ENCODE assay signal across 14 cellular contexts in genomic region chr13:52399708-52400107, GRCh38. TPM values are rescaled to one million over a fixed set of nuclear protein-coding genes. Genes with fewer than 3 reads are reported as not detected.
DNase-seq lines count a peak whose midpoint lies in the region; ATAC-seq, FAIRE-seq and TF ChIP-seq lines count a peak whose summit lies in the region.
"Had no signal": no experiment of that assay in that cellular context is flagged by ENCODE, and none has a peak within 500 bp of the region (broad histone marks: within the 10 kb centered on the region; RNA-seq: fewer than 3 reads in every experiment).

No MANE protein-coding gene starts in this region.

- intact Hi-C loops in GM12878 (cut with micrococcal nuclease; ENCODE audit: unreplicated experiment) (no loop called here), left ventricle myocardium inferior (cut with micrococcal nuclease) (no loop called here)

- H3F3A ChIP-seq in GM23248 (ENCODE audit: insufficient read depth), result no peaks in the 10 kb centered on the region

- H3K36me3 Mint-ChIP-seq in mesothelial cell of epicardium, result no peaks in the 10 kb centered on the region

- H3K27ac ChIP-seq in A549 (no peak overlapping the region), GM23248 (no peak overlapping the region), GM12878 (ENCODE audit: control insufficient read depth, insufficient read depth) (no peak overlapping the region), left ventricle myocardium inferior (replicated peaks) (no peak overlapping the region)
- H3K27ac ChIP-seq: esophagus squamous epithelium, uterus had no signal

- TF ChIP-seq CTCF in A549 (IDR thresholded peaks at IDR 0.05) (peak; percentile 17; the same call in 1 of the 3 replicates), GM12878 (IDR thresholded peaks at IDR 0.05 in 2 of 3, conservative IDR thresholded peaks at IDR 0.05 in 1 of 3; ENCODE audit: control insufficient read depth in 2 of 3, extremely low read depth in 1 of 3, insufficient read depth in 1 of 3, low read depth in 3 of 3, low read length in 3 of 3) (peak in 1 of 3 experiments; percentile 20; a peak in 1 of 6 replicates), left ventricle myocardium inferior (IDR thresholded peaks at IDR 0.05; ENCODE audit: borderline replicate concordance) (peak; percentile 42), mesothelial cell of epicardium (IDR thresholded peaks at IDR 0.05; ENCODE audit: unreplicated experiment) (no peak)

- H4K20me1 ChIP-seq in GM23248 (ENCODE audit: insufficient read depth), result no peaks in the 10 kb centered on the region
- H4K20me1 ChIP-seq in GM12878 (ENCODE audit: control insufficient read depth, insufficient read depth), result no peaks in the 10 kb centered on the region

- ATAC-seq in A549, result peak in 1 of 2 experiments; percentile 75; a peak in 3 of 6 replicates
- ATAC-seq in GM12878, result peak; percentile 52; the same call in 2 of the 3 replicates
- no peak for ATAC-seq in GM18520 (IDR thresholded peaks at IDR 0.05; ENCODE audit: unreplicated experiment)

- SMC1A ChIA-PET in GM12878 (lab: Charles Lee; ENCODE audit: uncharacterized antibody, unreplicated experiment), result no interaction called here

- TF ChIP-seq RAD21 in A549 (conservative IDR thresholded peaks at IDR 0.05 in 1 of 2, IDR thresholded peaks at IDR 0.05 in 1 of 2), result peak; percentile 25 to 40; a peak in 3 of 5 replicates
- TF ChIP-seq RAD21 in GM12878 (IDR thresholded peaks at IDR 0.05; ENCODE audit: insufficient read depth, low read depth, low read length), result no peak

- in situ Hi-C loops in GM23248 (cut with MboI), result no loop called here
- in situ Hi-C loops in GM12878 (cut with MboI), result no loop called here

- H3K9me3 Mint-ChIP-seq in mesothelial cell of epicardium, result no peaks in the 10 kb centered on the region

- RAD21 ChIA-PET in GM12878 (lab: Charles Lee; ENCODE audit: unreplicated experiment), result no interaction called here

- H3K9ac ChIP-seq in GM23248, result no peak overlapping the region
- no peak overlapping the region for H3K9ac ChIP-seq in GM12878 (ENCODE audit: control insufficient read depth, insufficient read depth, low read length)

- H3K27me3 ChIP-seq in GM23248 (replicated peaks; ENCODE audit: insufficient read depth) (no peaks in the 10 kb centered on the region), GM12878 (replicated peaks in 1 of 2; ENCODE audit: control insufficient read depth in 2 of 2, insufficient read depth in 2 of 2, low read length in 1 of 2) (no peaks in the 10 kb centered on the region; a peak in 2 of 4 replicates), left ventricle myocardium inferior (ENCODE audit: low read depth) (no peaks in the 10 kb centered on the region)
- H3K27me3 ChIP-seq: esophagus squamous epithelium, uterus had no signal

- TF ChIP-seq POLR2A in A549 (IDR thresholded peaks at IDR 0.05; ENCODE audit: low read length) (no peak), GM12878 (IDR thresholded peaks at IDR 0.05; ENCODE audit: low read depth, low read length) (no peak)

- CTCF ChIA-PET in A549 (lab: Yijun Ruan, JAX) (interaction anchor here (0.5 to 1.7 kb wide), 3 partner anchors 17 to 51 kb away, joined by 3 to 5 read pairs (median 4); no protein-coding TSS in a partner anchor), GM12878 (lab: Yijun Ruan, JAX) (interaction anchor here (0.6 to 0.7 kb wide), 2 partner anchors 29 to 34 kb away, joined by 3 to 4 read pairs; no protein-coding TSS in a partner anchor)

- no peaks in the 10 kb centered on the region for H3K9me2 ChIP-seq in GM23248 (ENCODE audit: insufficient read depth)

- DNase-seq in A549 (ENCODE audit: low read depth in 1 of 2, low spot score in 1 of 2), result peak in 1 of 2 experiments; percentile 46
- DNase-seq in GM23248, result peak; percentile 19
- no peak for DNase-seq in GM12878 (ENCODE audit: low read depth, low spot score)
- DNase-seq in left ventricle myocardium inferior, result no peak
- no peak for DNase-seq in ureter (ENCODE audit: low spot score)
- no peak for DNase-seq in mesothelial cell of epicardium (ENCODE audit: low spot score in 2 of 2, unreplicated experiment in 2 of 2)
- no peak for DNase-seq in COLO829 (ENCODE audit: low spot score)
- DNase-seq: activated naive CD4-positive, alpha-beta T cell; esophagus squamous epithelium; GOT3; NCI-H1048; stimulated activated CD4-positive, alpha-beta T cell treated with anti-CD3 and anti-CD28 coated beads, Interleukin-2, amount 100 ng/mL, for 24 hours; uterus had no signal

- no peaks in the 10 kb centered on the region for H3K4me1 Mint-ChIP-seq in mesothelial cell of epicardium

- H3K4me3 Mint-ChIP-seq in mesothelial cell of epicardium, result no peak overlapping the region

- BruUV-seq in GM12878 (replicated peaks; lab: Mats Ljungman, UMichigan), result no TSS peak

- TF ChIP-seq EP300 in A549 (IDR thresholded peaks at IDR 0.05) (no peak), GM12878 (IDR thresholded peaks at IDR 0.05; ENCODE audit: borderline replicate concordance in 1 of 2, control insufficient read depth in 1 of 2, low read depth in 2 of 2, low read length in 2 of 2) (no peak)

- H3K27me3 Mint-ChIP-seq in mesothelial cell of epicardium (ENCODE audit: low read depth), result peaks cover 44% of the 10 kb centered on the region

- H3K4me1 ChIP-seq in A549 (peaks cover 4% of the 10 kb centered on the region; the same call in 2 of the 3 replicates), GM23248 (ENCODE audit: insufficient read depth) (peaks cover 5% of the 10 kb centered on the region; the same call in 1 of the 2 replicates), GM12878 (ENCODE audit: control insufficient read depth, insufficient read depth, low read length) (no peaks in the 10 kb centered on the region), left ventricle myocardium inferior (peaks cover 60% of the 10 kb centered on the region)
- H3K4me1 ChIP-seq: uterus had no signal

- WGBS in A549 (ENCODE audit: missing lambda C conversion rate), result 78% methylated on average over 1 of the region's 1 CpG
- WGBS in GM23248 (ENCODE audit: low coverage in 1 of 2, low lambda C conversion rate in 2 of 2, missing lambda C conversion rate in 2 of 2), 2 experiments, result 100% methylated on average over 1 of the region's 1 CpG
- WGBS in GM12878 (ENCODE audit: insufficient coverage, insufficient replicate concordance, low lambda C conversion rate, missing lambda C conversion rate), result 100% methylated on average over 1 of the region's 1 CpG

- H3K79me2 ChIP-seq in GM23248 (ENCODE audit: insufficient read depth), result peaks cover 9% of the 10 kb centered on the region
- no peaks in the 10 kb centered on the region for H3K79me2 ChIP-seq in GM12878 (ENCODE audit: control insufficient read depth, insufficient read depth, low read length)

- H2AFZ ChIP-seq in GM23248, result no peak overlapping the region
- no peak overlapping the region for H2AFZ ChIP-seq in GM12878 (ENCODE audit: control insufficient read depth, low read depth, low read length)

- FAIRE-seq in A549 (lab: Jason Lieb, UNC) (no peak), GM12878 (lab: Jason Lieb, UNC) (no peak)

- H3K9me3 ChIP-seq in A549 (no peaks in the 10 kb centered on the region), GM23248 (ENCODE audit: low read depth) (no peaks in the 10 kb centered on the region), GM12878 (replicated peaks; ENCODE audit: control insufficient read depth, insufficient read depth, low read length) (no peaks in the 10 kb centered on the region), left ventricle myocardium inferior (replicated peaks) (no peaks in the 10 kb centered on the region)
- H3K9me3 ChIP-seq: esophagus squamous epithelium, uterus had no signal

- no peak overlapping the region for H3K4me3 ChIP-seq in A549
- H3K4me3 ChIP-seq in GM23248, result no peak overlapping the region
- H3K4me3 ChIP-seq in GM12878, result no peak overlapping the region
- no peak overlapping the region for H3K4me3 ChIP-seq in left ventricle myocardium inferior
- H3K4me3 ChIP-seq: esophagus squamous epithelium, uterus had no signal

- H3K36me3 ChIP-seq in GM23248 (ENCODE audit: low read depth), result no peaks in the 10 kb centered on the region; the same call in 1 of the 2 replicates
- no peaks in the 10 kb centered on the region for H3K36me3 ChIP-seq in GM12878 (ENCODE audit: control insufficient read depth in 2 of 2, insufficient read depth in 2 of 2, low read length in 1 of 2)
- H3K36me3 ChIP-seq in left ventricle myocardium inferior, result peaks cover 10% of the 10 kb centered on the region
- H3K36me3 ChIP-seq: esophagus squamous epithelium, uterus had no signal

- H3K27ac Mint-ChIP-seq in mesothelial cell of epicardium, result no peak overlapping the region

- H3K4me2 ChIP-seq in A549 (no peak overlapping the region), GM23248 (ENCODE audit: unreplicated experiment) (no peak overlapping the region), GM12878 (ENCODE audit: control insufficient read depth, insufficient read depth) (no peak overlapping the region)

- POLR2A ChIA-PET in A549 (lab: Yijun Ruan, JAX), result no interaction called here
- POLR2A ChIA-PET in GM12878 (lab: Charles Lee), result no interaction called here

RNA-seq across cellular contexts. Expression of gene THSD1, which starts 6.3 kb away (rescaled TPM):
- polyA plus RNA-seq in A549 (2011; rRNA removed) (5.4 and 5.9 TPM in 2 replicates), A549 (2017; fragmentation: RNase III; extraction: RNeasy Plus Mini Kit Qiagen cat#74134 plus additional on column Dnase treatment) (6.1 to 8.3 TPM (median 6.5 TPM) in 3 replicates), GM23248 (2016; fragmentation: Nextera tagmentation; extraction: Ambion mirVana) (11.5 and 12.0 TPM in 2 replicates), GM12878 (2011; rRNA removed) (0.07 and 0.12 TPM in 2 replicates), GM12878 (2014; fragmentation: Illumina TruSeq; extraction: Trizol) (0.04 TPM in 1 of 2 replicates, not detected in the other), GM12878 (2014; fragmentation: Nextera tagmentation; extraction: Ambion mirVana) (under 1 TPM; 0.03 to 0.04 TPM), GM12878 (2014; rRNA removed) (0.09 and 0.20 TPM in 2 replicates), GM12878 (2016; fragmentation: Nextera tagmentation; extraction: Ambion mirVana) (not detected)
- 5.2 and 6.4 TPM in 2 replicates for polyA plus RNA-seq in A549 (2012; cell fraction: cytosol; rRNA removed)
- polyA plus RNA-seq in A549 (2012; cell fraction: nucleus; rRNA removed), result 7.9 and 8.9 TPM in 2 replicates
- polyA minus RNA-seq in A549 (2011; rRNA and poly(A)+ RNA removed), result 10.4 and 11.6 TPM in 2 replicates
- 11.4 and 11.6 TPM in 2 replicates for total RNA-seq in GM23248 (2014; rRNA removed; shearing (Covaris generic))
- total RNA-seq in GM12878 (2013; cell fraction: nucleolus; rRNA removed), result 1.1 and 1.3 TPM in 2 replicates
- total RNA-seq in GM12878 (2014; rRNA removed) (0.17 and 0.38 TPM in 2 replicates), GM12878 (2014; rRNA removed; fragmentation: Illumina TruSeq; extraction: Trizol) (0.13 and 0.28 TPM in 2 replicates), GM12878 (2021) (0.13 and 0.15 TPM in 2 replicates), left ventricle myocardium inferior (4.2 TPM), ureter (6.0 TPM), mesothelial cell of epicardium (1.3 to 1.6 TPM (median 1.5 TPM) in 3 replicates)
- not detected for polyA plus RNA-seq in GM12878 (2011; ENCODE audit: low read depth)
- polyA plus RNA-seq in GM12878 (2011; cell fraction: cytosol; rRNA removed), result 0.03 TPM in 1 of 2 replicates, not detected in the other
- polyA plus RNA-seq in GM12878 (2011; cell fraction: nucleus; rRNA removed), result 0.29 and 0.31 TPM in 2 replicates
- polyA plus RNA-seq in GM12878 (2012), result 0.05 and 0.11 TPM in 2 replicates
- 0.26 and 0.95 TPM in 2 replicates for polyA minus RNA-seq in GM12878 (2011; rRNA and poly(A)+ RNA removed)
- polyA minus RNA-seq in GM12878 (2011; cell fraction: cytosol; rRNA and poly(A)+ RNA removed), result 0.40 TPM in 1 of 2 replicates, not detected in the other
- polyA minus RNA-seq in GM12878 (2011; cell fraction: nucleus; rRNA and poly(A)+ RNA removed), result 0.12 and 0.67 TPM in 2 replicates

RNA-seq across cellular contexts. Expression of gene VPS36, which starts 50.7 kb away (rescaled TPM):
- polyA plus RNA-seq in A549 (2011; rRNA removed), result 23.1 and 26.7 TPM in 2 replicates
- polyA plus RNA-seq in A549 (2012; cell fraction: cytosol; rRNA removed), result 4.7 and 5.1 TPM in 2 replicates
- 7.0 and 12.9 TPM in 2 replicates for polyA plus RNA-seq in A549 (2012; cell fraction: nucleus; rRNA removed)
- 12.6 to 14.5 TPM (median 12.6 TPM) in 3 replicates for polyA plus RNA-seq in A549 (2017; fragmentation: RNase III; extraction: RNeasy Plus Mini Kit Qiagen cat#74134 plus additional on column Dnase treatment)
- polyA minus RNA-seq in A549 (2011; rRNA and poly(A)+ RNA removed), result 9.5 TPM in 2 replicates
- total RNA-seq in GM23248 (2014; rRNA removed; shearing (Covaris generic)), result 34.7 and 55.1 TPM in 2 replicates
- polyA plus RNA-seq in GM23248 (2016; fragmentation: Nextera tagmentation; extraction: Ambion mirVana), result 34.6 and 42.6 TPM in 2 replicates
- total RNA-seq in GM12878 (2013; cell fraction: nucleolus; rRNA removed), result 157 and 173 TPM in 2 replicates
- total RNA-seq in GM12878 (2014; rRNA removed), result 24.4 and 26.5 TPM in 2 replicates
- total RNA-seq in GM12878 (2014; rRNA removed; fragmentation: Illumina TruSeq; extraction: Trizol), result 23.4 and 23.7 TPM in 2 replicates
- total RNA-seq in GM12878 (2021), result 16.1 and 16.3 TPM in 2 replicates
- 12.9 TPM for polyA plus RNA-seq in GM12878 (2011; ENCODE audit: low read depth)
- 25.7 and 41.5 TPM in 2 replicates for polyA plus RNA-seq in GM12878 (2011; rRNA removed)
- 8.5 and 10.3 TPM in 2 replicates for polyA plus RNA-seq in GM12878 (2011; cell fraction: cytosol; rRNA removed)
- 33.6 and 39.6 TPM in 2 replicates for polyA plus RNA-seq in GM12878 (2011; cell fraction: nucleus; rRNA removed)
- 15.5 and 16.1 TPM in 2 replicates for polyA plus RNA-seq in GM12878 (2012)
- 26.7 and 35.6 TPM in 2 replicates for polyA plus RNA-seq in GM12878 (2014; fragmentation: Illumina TruSeq; extraction: Trizol)
- polyA plus RNA-seq in GM12878 (2014; fragmentation: Nextera tagmentation; extraction: Ambion mirVana), result 10 to 100 TPM; 10.3 to 12.3 TPM
- polyA plus RNA-seq in GM12878 (2014; rRNA removed), result 22.8 and 25.2 TPM in 2 replicates
- 10 to 100 TPM; 23.3 to 29.0 TPM for polyA plus RNA-seq in GM12878 (2016; fragmentation: Nextera tagmentation; extraction: Ambion mirVana)
- polyA minus RNA-seq in GM12878 (2011; rRNA and poly(A)+ RNA removed), result 10.1 and 14.0 TPM in 2 replicates
- 6.3 and 10.4 TPM in 2 replicates for polyA minus RNA-seq in GM12878 (2011; cell fraction: cytosol; rRNA and poly(A)+ RNA removed)
- polyA minus RNA-seq in GM12878 (2011; cell fraction: nucleus; rRNA and poly(A)+ RNA removed), result 14.1 and 19.5 TPM in 2 replicates
- total RNA-seq in left ventricle myocardium inferior, result 32.3 TPM
- total RNA-seq in ureter, result 64.2 TPM
- total RNA-seq in mesothelial cell of epicardium, result 52.8 to 58.9 TPM (median 55.2 TPM) in 3 replicates

RNA-seq across cellular contexts. Expression of gene CKAP2, which starts 55.6 kb away (rescaled TPM):
- polyA plus RNA-seq in A549 (2011; rRNA removed) (24.5 and 25.4 TPM in 2 replicates), A549 (2017; fragmentation: RNase III; extraction: RNeasy Plus Mini Kit Qiagen cat#74134 plus additional on column Dnase treatment) (29.9 to 33.4 TPM (median 30.5 TPM) in 3 replicates), GM23248 (2016; fragmentation: Nextera tagmentation; extraction: Ambion mirVana) (34.4 and 37.6 TPM in 2 replicates), GM12878 (2011; rRNA removed) (22.1 and 39.8 TPM in 2 replicates), GM12878 (2014; fragmentation: Illumina TruSeq; extraction: Trizol) (58.6 and 65.3 TPM in 2 replicates), GM12878 (2014; fragmentation: Nextera tagmentation; extraction: Ambion mirVana) (10 to 100 TPM; 20.9 to 21.8 TPM), GM12878 (2014; rRNA removed) (20.6 and 25.6 TPM in 2 replicates), GM12878 (2016; fragmentation: Nextera tagmentation; extraction: Ambion mirVana) (10 to 100 TPM; 58.5 to 62.3 TPM)
- polyA plus RNA-seq in A549 (2012; cell fraction: cytosol; rRNA removed), result 6.4 and 6.7 TPM in 2 replicates
- 4.3 and 6.2 TPM in 2 replicates for polyA plus RNA-seq in A549 (2012; cell fraction: nucleus; rRNA removed)
- 6.9 and 7.6 TPM in 2 replicates for polyA minus RNA-seq in A549 (2011; rRNA and poly(A)+ RNA removed)
- total RNA-seq in GM23248 (2014; rRNA removed; shearing (Covaris generic)), result 24.2 and 25.2 TPM in 2 replicates
- total RNA-seq in GM12878 (2013; cell fraction: nucleolus; rRNA removed), result 39.3 and 45.4 TPM in 2 replicates
- total RNA-seq in GM12878 (2014; rRNA removed) (32.2 and 39.3 TPM in 2 replicates), GM12878 (2014; rRNA removed; fragmentation: Illumina TruSeq; extraction: Trizol) (51.4 and 52.4 TPM in 2 replicates), GM12878 (2021) (41.6 and 42.9 TPM in 2 replicates), left ventricle myocardium inferior (8.2 TPM), ureter (7.9 TPM), mesothelial cell of epicardium (40.4 to 45.4 TPM (median 40.4 TPM) in 3 replicates)
- 11.6 TPM for polyA plus RNA-seq in GM12878 (2011; ENCODE audit: low read depth)
- polyA plus RNA-seq in GM12878 (2011; cell fraction: cytosol; rRNA removed), result 9.4 and 13.8 TPM in 2 replicates
- 15.1 and 20.2 TPM in 2 replicates for polyA plus RNA-seq in GM12878 (2011; cell fraction: nucleus; rRNA removed)
- polyA plus RNA-seq in GM12878 (2012), result 21.3 and 28.3 TPM in 2 replicates
- polyA minus RNA-seq in GM12878 (2011; rRNA and poly(A)+ RNA removed), result 15.1 and 19.2 TPM in 2 replicates
- 13.5 and 13.6 TPM in 2 replicates for polyA minus RNA-seq in GM12878 (2011; cell fraction: cytosol; rRNA and poly(A)+ RNA removed)
- polyA minus RNA-seq in GM12878 (2011; cell fraction: nucleus; rRNA and poly(A)+ RNA removed), result 10.3 and 14.7 TPM in 2 replicates

Comparison
In these comparisons a context has a peak if more than half of its experiments do, and no peak if none do; other contexts are left out.
1. Of the 24 proteins assayed by ChIP-seq in both GM12878 and A549: peak only in GM12878: none; only in A549: RAD21; in both: none; in neither: 22; mixed calls (peak in some experiments, not most) for 1.